In genomic region chrX:84501798-84502628, GRCh38 we compare ENCODE assay signal across 8 cellular contexts. TPM values are rescaled to one million over a fixed set of nuclear protein-coding genes. Genes with fewer than 3 reads are reported as not detected.
DNase-seq lines count a peak whose midpoint lies in the region; ATAC-seq and TF ChIP-seq lines count a peak whose summit lies in the region.

HDX (minus strand) TSS chrX:84502453; CDS start chrX:84475397, 27,056 bp downstream.

- peak within 1 kb of the TSS; percentile 38 for H3K4me3 ChIP-seq in CD8-positive, alpha-beta T cell (ENCODE audit: low read depth, low read length)
- H3K4me3 ChIP-seq in HUES48 (ENCODE audit: low read depth, low read length), result peak within 1 kb of the TSS; percentile 87
- H3K4me3 ChIP-seq in neuronal stem cell (ENCODE audit: low read length in 2 of 2), result peak within 1 kb of the TSS; percentile 69 to 93

- no CpG with 5 or more reads among the region's 38 CpGs for WGBS in neuronal stem cell (ENCODE audit: extremely low coverage in 2 of 2, insufficient read length in 2 of 2, insufficient replicate concordance in 1 of 2), 2 donors

- DNase-seq in CD8-positive, alpha-beta T cell, result peak; percentile 21 to 72 (median 47)
- peak; percentile 33 for DNase-seq in SHP77 treated with DMSO at 0.1 percent for 48 hours (lab: John Stamatoyannopoulos, UW)
- DNase-seq in activated naive CD4-positive, alpha-beta T cell treated with anti-CD3 and anti-CD28 coated beads, Interleukin-2, amount 50 U/mL, for 16 hours, result peak; percentile 65
- DNase-seq in glomerular endothelial cell (ENCODE audit: extremely low read depth, low read depth, low spot score), result peak; percentile 31
- peak; percentile 65 for DNase-seq in neuronal stem cell (ENCODE audit: low spot score)
- DNase-seq in substantia nigra (lab: John Stamatoyannopoulos, UW), result peak; percentile 1 to 84 (median 66)

- CTCF ChIA-PET in CD8-positive, alpha-beta T cell (lab: Charles Lee), result no interaction called here

- intact Hi-C loops in CD8-positive, alpha-beta T cell (cut with DNase I, micrococcal nuclease), result no loop called here

- no peak within 1 kb of the TSS for H2AK5ac ChIP-seq in neuronal stem cell (ENCODE audit: low read depth, low read length)

- peak within 1 kb of the TSS; percentile 32 for H3K27ac ChIP-seq in CD8-positive, alpha-beta T cell (ENCODE audit: low read depth, low read length)
- H3K27ac ChIP-seq in HUES48 (ENCODE audit: low read depth, low read length), result peak within 1 kb of the TSS; percentile 86
- peak within 1 kb of the TSS; percentile 90 for H3K27ac ChIP-seq in neuronal stem cell (replicated peaks; ENCODE audit: low read length)
- H3K27ac ChIP-seq in substantia nigra (ENCODE audit: low read depth, low read length, poor library complexity, severe bottlenecking), result peak within 1 kb of the TSS; percentile 84

- POLR2A ChIA-PET in CD8-positive, alpha-beta T cell (lab: Charles Lee), result no interaction called here

- no peak within 1 kb of the TSS for H2BK15ac ChIP-seq in neuronal stem cell (ENCODE audit: low read length)

- H3K9ac ChIP-seq in HUES48 (ENCODE audit: low read depth, low read length) (peak within 1 kb of the TSS; percentile 90), neuronal stem cell (ENCODE audit: low read depth, low read length, poor library complexity) (peak within 1 kb of the TSS; percentile 53)

- H3K36me3 Mint-ChIP-seq in CD8-positive, alpha-beta T cell, result no peaks in the 10 kb centered on the region

- no peak within 1 kb of the TSS for H3K14ac ChIP-seq in neuronal stem cell (ENCODE audit: low read length)

- peak; percentile 79 for ATAC-seq in CD8-positive, alpha-beta T cell
- peak; percentile 97 for ATAC-seq in GM21381 (IDR thresholded peaks at IDR 0.05; ENCODE audit: unreplicated experiment)

- H3K4me3 Mint-ChIP-seq in CD8-positive, alpha-beta T cell, result peak within 1 kb of the TSS; percentile 83

- no peaks in the 10 kb centered on the region for H3K4me1 ChIP-seq in CD8-positive, alpha-beta T cell (ENCODE audit: insufficient read depth, low read length)
- H3K4me1 ChIP-seq in HUES48 (ENCODE audit: control insufficient read depth, insufficient read depth, low read length) (no peaks in the 10 kb centered on the region), neuronal stem cell (ENCODE audit: control insufficient read depth in 2 of 2, insufficient read depth in 1 of 2, low read depth in 1 of 2, low read length in 2 of 2) (no peaks in the 10 kb centered on the region)

- peak within 1 kb of the TSS; percentile 48 for H3K4me2 ChIP-seq in neuronal stem cell (ENCODE audit: insufficient read depth, low read length, poor library complexity, severe bottlenecking)

- H4K8ac ChIP-seq in neuronal stem cell (ENCODE audit: low read depth, low read length), result no peak within 1 kb of the TSS

- H3K79me1 ChIP-seq in neuronal stem cell (ENCODE audit: low read depth, low read length), result no peaks in the 10 kb centered on the region

- no peak within 1 kb of the TSS for H3K23ac ChIP-seq in neuronal stem cell (ENCODE audit: low read depth, low read length, poor library complexity)

- H3K4ac ChIP-seq in neuronal stem cell (ENCODE audit: low read length), result no peak within 1 kb of the TSS

- no peaks in the 10 kb centered on the region for H3K9me3 Mint-ChIP-seq in CD8-positive, alpha-beta T cell

- H2BK5ac ChIP-seq in neuronal stem cell (ENCODE audit: low read length), result no peak within 1 kb of the TSS

- peak within 1 kb of the TSS; percentile 89 for H2AFZ ChIP-seq in neuronal stem cell (ENCODE audit: low read length)

- H3K9me3 ChIP-seq in CD8-positive, alpha-beta T cell (ENCODE audit: low read length), result no peaks in the 10 kb centered on the region
- peaks cover 8% of the 10 kb centered on the region for H3K9me3 ChIP-seq in HUES48 (ENCODE audit: control insufficient read depth, insufficient read depth, low read length)
- H3K9me3 ChIP-seq in neuronal stem cell (replicated peaks in 1 of 2; ENCODE audit: control insufficient read depth in 2 of 2, insufficient read depth in 1 of 2, low read depth in 1 of 2, low read length in 2 of 2), result no peaks in the 10 kb centered on the region

- H3K18ac ChIP-seq in neuronal stem cell (ENCODE audit: low read length), result peak within 1 kb of the TSS; percentile 58

- H2BK12ac ChIP-seq in neuronal stem cell (ENCODE audit: low read length), result no peak within 1 kb of the TSS

- H3K27ac Mint-ChIP-seq in CD8-positive, alpha-beta T cell, result peak within 1 kb of the TSS; percentile 78

- H4K91ac ChIP-seq in neuronal stem cell (ENCODE audit: low read depth, low read length, poor library complexity), result no peak within 1 kb of the TSS

- no peak within 1 kb of the TSS for H2BK120ac ChIP-seq in neuronal stem cell (ENCODE audit: low read depth, low read length)

- TF ChIP-seq CTCF in CD8-positive, alpha-beta T cell (IDR thresholded peaks at IDR 0.05), result no peak

- no peaks in the 10 kb centered on the region for H3K27me3 Mint-ChIP-seq in CD8-positive, alpha-beta T cell (ENCODE audit: low read depth)

- H3K27me3 ChIP-seq in CD8-positive, alpha-beta T cell (ENCODE audit: insufficient read depth, low read length), result no peaks in the 10 kb centered on the region
- H3K27me3 ChIP-seq in HUES48 (ENCODE audit: control insufficient read depth, insufficient read depth, low read length) (no peaks in the 10 kb centered on the region), neuronal stem cell (ENCODE audit: control insufficient read depth in 3 of 3, insufficient read depth in 3 of 3, low read depth in 1 of 3, low read length in 3 of 3) (no peaks in the 10 kb centered on the region)

- no peaks in the 10 kb centered on the region for H3K36me3 ChIP-seq in CD8-positive, alpha-beta T cell (ENCODE audit: insufficient read depth, low read length)
- H3K36me3 ChIP-seq in HUES48 (ENCODE audit: control insufficient read depth, insufficient read depth, low read length) (no peaks in the 10 kb centered on the region), neuronal stem cell (replicated peaks in 1 of 2; ENCODE audit: control insufficient read depth in 2 of 2, insufficient read depth in 2 of 2, low read length in 2 of 2) (no peaks in the 10 kb centered on the region)

- H3K4me1 Mint-ChIP-seq in CD8-positive, alpha-beta T cell (ENCODE audit: low read depth), result peaks cover 6% of the 10 kb centered on the region

RNA-seq across cellular contexts. Expression of gene HDX, which starts in this region (rescaled TPM):
- total RNA-seq in CD8-positive, alpha-beta T cell, result under 1 TPM in 1 of 2 experiments, not detected in 1; 0.33 TPM
- total RNA-seq in glomerular endothelial cell, result 6.8 and 9.6 TPM in 2 replicates
- 6.8 TPM for polyA plus RNA-seq in neuronal stem cell (2013, experiment 1 of 2)
- 7.2 TPM for polyA plus RNA-seq in neuronal stem cell (2013, experiment 2 of 2)

Comparison
In these comparisons a context has a peak if more than half of its experiments do, and no peak if none do; other contexts are left out.
1. Peak in every context shown above with its lines: DNase-seq, ATAC-seq, H3K4me3 ChIP-seq and H3K27ac ChIP-seq.
2. Peak in DNase-seq, ATAC-seq, H3K4me3 ChIP-seq and H3K27ac ChIP-seq in CD8-positive, alpha-beta T cell; RNA of the gene not detected or under 1 TPM.
3. H3K27ac ChIP-seq: peak in every context shown above with its lines; median percentile 90 in neuronal stem cell; 86 in HUES48; 84 in substantia nigra; 32 in CD8-positive, alpha-beta T cell.